Comparison of ENCODE assay signal across 8 cellular contexts in the genomic region with DNA sequence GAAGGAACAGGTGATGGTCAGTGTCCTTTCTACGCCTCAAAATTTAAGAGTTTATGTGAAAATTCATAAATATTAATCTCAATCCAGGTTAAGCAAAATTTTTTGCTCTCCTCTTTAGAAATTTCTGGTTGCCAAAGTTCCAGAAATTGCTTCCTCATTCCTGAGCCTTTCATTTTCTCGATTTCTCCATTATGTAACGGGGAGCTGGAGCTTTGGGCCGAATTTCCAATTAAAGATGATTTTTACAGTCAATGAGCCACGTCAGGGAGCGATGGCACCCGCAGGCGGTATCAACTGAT. TPM values are rescaled to one million over a fixed set of nuclear protein-coding genes. Genes with fewer than 3 reads are reported as not detected.
DNase-seq lines count a peak whose midpoint lies in the region; ATAC-seq, FAIRE-seq and TF ChIP-seq lines count a peak whose summit lies in the region.

No MANE protein-coding gene starts in this region.

- H3K9ac ChIP-seq in IMR-90 (ENCODE audit: low read depth, low read length) (peak overlapping the region; percentile 28), muscle layer of colon (ENCODE audit: low read length) (peak overlapping the region; percentile 60)

- no peaks in the 10 kb centered on the region for H3K36me3 ChIP-seq in IMR-90 (ENCODE audit: control insufficient read depth, insufficient read depth, low read length)
- H3K36me3 ChIP-seq in muscle layer of colon (ENCODE audit: insufficient read depth, low read length): no peaks in the 10 kb centered on the region

- H4K91ac ChIP-seq in IMR-90 (ENCODE audit: insufficient read depth, low read depth, low read length): peak overlapping the region; percentile 20; the same call in 1 of the 2 replicates

- H3K9me3 ChIP-seq in A549 (no peaks in the 10 kb centered on the region), IMR-90 (ENCODE audit: control insufficient read depth, insufficient read depth, low read length) (no peaks in the 10 kb centered on the region), muscle layer of colon (ENCODE audit: low read length) (no peaks in the 10 kb centered on the region)

- 0 out of 2 replicates have a peak overlapping the region, but pooled peaks have one; percentile 30 for H3K56ac ChIP-seq in IMR-90 (ENCODE audit: extremely low read depth, insufficient read depth, low read length)

- peak overlapping the region; percentile 59; the same call in 1 of the 2 replicates for H4K5ac ChIP-seq in IMR-90 (ENCODE audit: low read depth, low read length)

- no peak for FAIRE-seq in A549 (lab: Jason Lieb, UNC)

- POLR2A ChIA-PET in A549 (lab: Yijun Ruan, JAX) (no interaction called here), IMR-90 (lab: Charles Lee; ENCODE audit: unreplicated experiment) (no interaction called here)

- no peak overlapping the region for H2AK9ac ChIP-seq in IMR-90 (replicated peaks; ENCODE audit: low read depth, low read length, poor library complexity)

- H2BK120ac ChIP-seq in IMR-90 (ENCODE audit: low read depth, low read length): peak overlapping the region; percentile 67

- H3K27ac ChIP-seq in A549 (peak overlapping the region; percentile 96 to 98), IMR-90 (ENCODE audit: insufficient read depth, low read length) (peak overlapping the region; percentile 42), muscle layer of colon (ENCODE audit: low read depth, low read length) (peak overlapping the region; percentile 98)

- H3K4me3 ChIP-seq in A549 (peak overlapping the region; percentile 91), IMR-90 (ENCODE audit: insufficient read depth, low read depth, low read length) (peak overlapping the region; percentile 91), muscle layer of colon (ENCODE audit: low read depth in 1 of 2, low read length in 2 of 2) (peak overlapping the region; percentile 54 to 73)

- peak overlapping the region; percentile 42; the same call in 1 of the 2 replicates for H3K4ac ChIP-seq in IMR-90 (ENCODE audit: low read depth, low read length)

- no peak for TF ChIP-seq EP300 in A549 (IDR thresholded peaks at IDR 0.05)

- no peaks in the 10 kb centered on the region; the same call in 1 of the 2 replicates for H3K27me3 ChIP-seq in IMR-90 (ENCODE audit: control insufficient read depth, insufficient read depth, low read length)
- no peaks in the 10 kb centered on the region for H3K27me3 ChIP-seq in muscle layer of colon (ENCODE audit: control insufficient read depth in 1 of 2, insufficient read depth in 2 of 2, low read length in 2 of 2)

- dilution Hi-C loops in IMR-90 (cut with HindIII; ENCODE audit: low sequenced_read_pairs, unreplicated experiment): no loop called here

- peaks cover 7% of the 10 kb centered on the region; the same call in 1 of the 2 replicates for H3K9me1 ChIP-seq in IMR-90 (ENCODE audit: insufficient read depth, low read length)

- TF ChIP-seq RAD21 in A549 (conservative IDR thresholded peaks at IDR 0.05 in 1 of 2, IDR thresholded peaks at IDR 0.05 in 1 of 2) (no peak), IMR-90 (IDR thresholded peaks at IDR 0.05; ENCODE audit: low read length) (no peak)

- ATAC-seq in A549 (no peak), IMR-90 (ENCODE audit: low read depth) (no peak), HG03135 (IDR thresholded peaks at IDR 0.05; ENCODE audit: unreplicated experiment) (no peak)
- no peak for ATAC-seq in central memory CD8-positive, alpha-beta T cell (replicated peaks; ENCODE audit: extremely low read depth, poor library complexity, severe bottlenecking)

- H2BK20ac ChIP-seq in IMR-90 (ENCODE audit: low read depth, low read length): peak overlapping the region; percentile 69; the same call in 1 of the 2 replicates

- no peak overlapping the region for H2AK5ac ChIP-seq in IMR-90 (ENCODE audit: low read depth, low read length)

- TF ChIP-seq POLR2A in A549 (IDR thresholded peaks at IDR 0.05; ENCODE audit: low read length) (no peak), IMR-90 (IDR thresholded peaks at IDR 0.05; ENCODE audit: low read depth, low read length) (no peak)

- H3K4me1 ChIP-seq in A549 (peaks cover 37% of the 10 kb centered on the region), IMR-90 (ENCODE audit: control insufficient read depth, insufficient read depth, low read length) (peaks cover 9% of the 10 kb centered on the region), muscle layer of colon (ENCODE audit: insufficient read depth, low read length) (peaks cover 74% of the 10 kb centered on the region)

- no peaks in the 10 kb centered on the region for H3K27me3 Mint-ChIP-seq in central memory CD8-positive, alpha-beta T cell

- peaks cover 12 to 37% of the 10 kb centered on the region in 2 experiments for H3K79me1 ChIP-seq in IMR-90 (ENCODE audit: low read depth in 1 of 2, low read length in 2 of 2)

- peaks cover 2% of the 10 kb centered on the region for H3K36me3 Mint-ChIP-seq in central memory CD8-positive, alpha-beta T cell (ENCODE audit: insufficient read depth)

- no peaks in the 10 kb centered on the region for H3K9me3 Mint-ChIP-seq in central memory CD8-positive, alpha-beta T cell

- 3% methylated on average over 8 of the region's 8 CpGs for WGBS in A549 (ENCODE audit: missing lambda C conversion rate)
- 0% methylated on average over 3 of the region's 8 CpGs; no CpG with 5 or more reads in 1 of the 2 experiments for WGBS in IMR-90 (ENCODE audit: extremely low coverage in 2 of 2, insufficient read length in 1 of 2), 2 experiments

- H4K8ac ChIP-seq in IMR-90 (ENCODE audit: low read depth in 2 of 2, low read length in 2 of 2): peak overlapping the region; percentile 61 to 84

- peak overlapping the region; percentile 79 for H3K4me3 Mint-ChIP-seq in central memory CD8-positive, alpha-beta T cell

- peak overlapping the region; percentile 92 for H3K27ac Mint-ChIP-seq in central memory CD8-positive, alpha-beta T cell (ENCODE audit: low read depth)

- H3K4me2 ChIP-seq in A549 (peak overlapping the region; percentile 73), IMR-90 (ENCODE audit: low read depth, low read length) (peak overlapping the region; percentile 96)

- peak overlapping the region; percentile 55 for H2BK5ac ChIP-seq in IMR-90 (ENCODE audit: low read depth, low read length, poor library complexity, severe bottlenecking)

- DNase-seq in A549 (ENCODE audit: low read depth in 1 of 2, low spot score in 1 of 2) (no peak), IMR-90 (no peak), HuH-7.5 (ENCODE audit: low spot score) (no peak), dedifferentiated amniotic fluid mesenchymal stem cell (ENCODE audit: extremely low spot score) (no peak)
- DNase-seq in central memory CD8-positive, alpha-beta T cell (ENCODE audit: low spot score in 2 of 2): no peak
- DNase-seq in stimulated activated CD4-positive, alpha-beta T cell treated with anti-CD3 and anti-CD28 coated beads, Interleukin-2, amount 100 ng/mL, for 48 hours: no peak

- peak overlapping the region; percentile 46; the same call in 1 of the 2 replicates for H3K23ac ChIP-seq in IMR-90 (ENCODE audit: low read depth, low read length)

- no TSS peak for BruUV-seq in IMR-90 (replicated peaks; lab: Mats Ljungman, UMichigan)

- H4K20me1 ChIP-seq in IMR-90 (ENCODE audit: insufficient read depth, low read length): peaks cover 22% of the 10 kb centered on the region

- peaks cover 54% of the 10 kb centered on the region for H3K4me1 Mint-ChIP-seq in central memory CD8-positive, alpha-beta T cell

- H2BK15ac ChIP-seq in IMR-90 (ENCODE audit: low read depth, low read length): peak overlapping the region; percentile 59; the same call in 1 of the 3 replicates

- peak overlapping the region; percentile 57; the same call in 1 of the 2 replicates for H3K18ac ChIP-seq in IMR-90 (ENCODE audit: low read depth, low read length)

- H3K14ac ChIP-seq in IMR-90 (replicated peaks; ENCODE audit: low read depth, low read length): peak overlapping the region; percentile 62

- CTCF ChIA-PET in A549 (lab: Yijun Ruan, JAX): interaction anchor here (1.4 to 2.6 kb wide), 3 partner anchors 11 to 77 kb away, joined by 4 to 9 read pairs (median 4); no protein-coding TSS in a partner anchor
- CTCF ChIA-PET in IMR-90 (lab: Yijun Ruan, JAX): no interaction called here

- TF ChIP-seq CTCF in A549 (IDR thresholded peaks at IDR 0.05) (no peak), IMR-90 (conservative IDR thresholded peaks at IDR 0.05; ENCODE audit: low read depth, low read length) (no peak)

- H2AFZ ChIP-seq in IMR-90 (replicated peaks; ENCODE audit: low read length, poor library complexity): peak overlapping the region; percentile 70

- in situ Hi-C loops in IMR-90 (cut with MboI; ENCODE audit: low sequenced_read_pairs): no loop called here

- intact Hi-C loops in IMR-90 (cut with micrococcal nuclease): no loop called here

TF ChIP-seq in A549, 52 proteins besides CTCF, POLR2A, EP300 and RAD21 (continues in another document):
- TF ChIP-seq RNF2 (IDR thresholded peaks at IDR 0.05; ENCODE audit: borderline replicate concordance, low read depth) (no peak), FOXS1 (CRISPR knock-in tag; IDR thresholded peaks at IDR 0.05) (no peak), GATA3 (IDR thresholded peaks at IDR 0.05; ENCODE audit: borderline replicate concordance) (0 out of 2 replicates have a peak, but pooled peaks have one; percentile 10), SREBF2 (IDR thresholded peaks at IDR 0.05) (no peak)

RNA-seq across cellular contexts. Expression of gene PRNP, which starts 0.4 kb away (rescaled TPM):
- polyA plus RNA-seq in A549 (2011; rRNA removed) (247 and 269 TPM in 2 replicates), A549 (2017; fragmentation: RNase III; extraction: RNeasy Plus Mini Kit Qiagen cat#74134 plus additional on column Dnase treatment) (149 to 153 TPM (median 151 TPM) in 3 replicates), IMR-90 (2012; rRNA removed) (93.3 and 97.9 TPM in 2 replicates)
- 238 and 294 TPM in 2 replicates for polyA plus RNA-seq in A549 (2012; cell fraction: cytosol; rRNA removed)
- 167 and 260 TPM in 2 replicates for polyA plus RNA-seq in A549 (2012; cell fraction: nucleus; rRNA removed)
- 293 and 405 TPM in 2 replicates for polyA minus RNA-seq in A549 (2011; rRNA and poly(A)+ RNA removed)
- total RNA-seq in IMR-90 (2012; rRNA removed): 62.8 and 63.3 TPM in 2 replicates
- 76.6 and 206 TPM in 2 replicates for polyA plus RNA-seq in IMR-90 (2012; cell fraction: cytosol; rRNA removed)
- polyA plus RNA-seq in IMR-90 (2012; cell fraction: nucleus; rRNA removed; ENCODE audit: low replicate concordance): 59.6 and 68.5 TPM in 2 replicates

RNA-seq across cellular contexts. Expression of gene PRND, which starts 35.8 kb away (rescaled TPM):
- polyA plus RNA-seq in A549 (2011; rRNA removed) (not detected in 2 replicates), A549 (2017; fragmentation: RNase III; extraction: RNeasy Plus Mini Kit Qiagen cat#74134 plus additional on column Dnase treatment) (not detected in 3 replicates), IMR-90 (2012; rRNA removed) (not detected in 2 replicates)
- not detected in 2 replicates for polyA plus RNA-seq in A549 (2012; cell fraction: cytosol; rRNA removed)
- polyA plus RNA-seq in A549 (2012; cell fraction: nucleus; rRNA removed): not detected in 2 replicates
- not detected in 2 replicates for polyA minus RNA-seq in A549 (2011; rRNA and poly(A)+ RNA removed)
- total RNA-seq in IMR-90 (2012; rRNA removed): not detected in 2 replicates
- not detected in 2 replicates for polyA plus RNA-seq in IMR-90 (2012; cell fraction: cytosol; rRNA removed)
- not detected in 2 replicates for polyA plus RNA-seq in IMR-90 (2012; cell fraction: nucleus; rRNA removed; ENCODE audit: low replicate concordance)

Comparison
In these comparisons a context has a peak if more than half of its experiments do, and no peak if none do; other contexts are left out.
1. H3K27ac ChIP-seq: peak in every context shown above with its lines; median percentile 98 in muscle layer of colon; 97 in A549; 42 in IMR-90.